Comparison of ENCODE assay signal across 20 cellular contexts in the genomic region with DNA sequence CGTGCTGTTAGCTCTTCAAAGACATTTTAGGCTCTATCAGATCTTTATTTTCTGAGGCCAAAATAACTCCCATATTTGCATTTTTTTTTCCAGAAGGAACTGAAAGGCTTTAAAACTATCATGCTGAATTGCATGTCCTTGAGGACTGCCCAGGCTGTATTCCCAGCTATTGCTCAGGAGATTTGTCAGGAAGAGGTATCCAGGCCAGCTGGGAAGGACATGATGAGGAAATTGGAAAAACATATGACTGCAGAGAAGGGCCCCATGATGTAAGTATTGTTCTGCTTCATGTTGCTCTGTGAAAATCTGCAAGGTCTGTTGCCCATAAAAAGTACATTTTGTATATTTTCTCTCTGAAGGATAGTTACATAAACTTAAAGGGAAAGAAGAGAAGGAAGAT. TPM values are rescaled to one million over a fixed set of nuclear protein-coding genes. Genes with fewer than 3 reads are reported as not detected.
DNase-seq lines count a peak whose midpoint lies in the region; ATAC-seq and TF ChIP-seq lines count a peak whose summit lies in the region.
"Had no signal": no experiment of that assay in that cellular context is flagged by ENCODE, and none has a peak within 500 bp of the region (broad histone marks: within the 10 kb centered on the region; RNA-seq: fewer than 3 reads in every experiment).

No MANE protein-coding gene starts in this region.

- H3K4me3 ChIP-seq in gastroesophageal sphincter (no peak overlapping the region), aorta (ENCODE audit: low read length in 2 of 2) (no peak overlapping the region), stomach (no peak overlapping the region)
- H3K4me3 ChIP-seq: BLaER1 treated with 17β-estradiol and CSF1 and Interleukin-3, amounts not matched to agents 10 nM and 100 nM; GM23248; tibial artery had no signal

- no peak overlapping the region for H3K4me3 Mint-ChIP-seq in activated naive CD4-positive, alpha-beta T cell treated with anti-CD3 and anti-CD28 coated beads, Interleukin-2, amount 50 U/mL, for 24 hours
- no peak overlapping the region for H3K4me3 Mint-ChIP-seq in activated naive CD4-positive, alpha-beta T cell treated with anti-CD3 and anti-CD28 coated beads for 36 hours
- no peak overlapping the region for H3K4me3 Mint-ChIP-seq in nephron
- H3K4me3 Mint-ChIP-seq in activated T-cell treated with anti-CD3 and anti-CD28 coated beads, Interleukin-2, amount 50 U/mL, for 4 hours, result no peak overlapping the region
- H3K4me3 Mint-ChIP-seq: activated B cell treated with CpG ODN at 0.5 μM for 24 hours; activated CD8-positive, alpha-beta T cell treated with anti-CD3 and anti-CD28 coated beads, Interleukin-2, amount 10 ng/mL, durations not matched to agents 7 days and 5 days; activated T-helper 1 cell treated with anti-CD3 and anti-CD28 coated beads, Interleukin-12 subunit alpha, Interleukin-12 subunit beta, Interleukin-2, Interleukin-4 antibody, amounts not matched to agents 30 ng/mL and 10 ng/mL and 1 ng/mL, durations not matched to agents 14 hours and 24 hours and 36 hours; immature natural killer cell had no signal

- TF ChIP-seq CTCF in gastroesophageal sphincter (IDR thresholded peaks at IDR 0.05) (no peak), nephron (IDR thresholded peaks at IDR 0.05; ENCODE audit: unreplicated experiment in 3 of 3) (no peak), stomach (IDR thresholded peaks at IDR 0.05) (no peak)

- H3K27me3 Mint-ChIP-seq in activated naive CD4-positive, alpha-beta T cell treated with anti-CD3 and anti-CD28 coated beads, Interleukin-2, amount 50 U/mL, for 24 hours, result no peaks in the 10 kb centered on the region
- no peaks in the 10 kb centered on the region for H3K27me3 Mint-ChIP-seq in activated naive CD4-positive, alpha-beta T cell treated with anti-CD3 and anti-CD28 coated beads for 36 hours (ENCODE audit: low read depth)
- H3K27me3 Mint-ChIP-seq in nephron (ENCODE audit: low read depth), result no peaks in the 10 kb centered on the region
- H3K27me3 Mint-ChIP-seq in activated T-cell treated with anti-CD3 and anti-CD28 coated beads, Interleukin-2, amount 50 U/mL, for 4 hours (ENCODE audit: low read depth), result no peaks in the 10 kb centered on the region
- H3K27me3 Mint-ChIP-seq: activated B cell treated with CpG ODN at 0.5 μM for 24 hours had no signal

- TF ChIP-seq EP300 in gastroesophageal sphincter (IDR thresholded peaks at IDR 0.05) (no peak), stomach (IDR thresholded peaks at IDR 0.05) (no peak)

- H3K27me3 ChIP-seq in gastroesophageal sphincter (no peaks in the 10 kb centered on the region), aorta (ENCODE audit: control insufficient read depth in 1 of 2, insufficient read depth in 2 of 2, low read length in 1 of 2) (no peaks in the 10 kb centered on the region), stomach (no peaks in the 10 kb centered on the region)
- H3K27me3 ChIP-seq: BLaER1 treated with 17β-estradiol and CSF1 and Interleukin-3, amounts not matched to agents 10 nM and 100 nM; tibial artery had no signal

- CTCF ChIA-PET in activated naive CD4-positive, alpha-beta T cell treated with anti-CD3 and anti-CD28 coated beads for 36 hours (lab: Charles Lee), result interaction anchor here (0.6 to 2.0 kb wide), 8 partner anchors 11 to 1324 kb away, joined by 3 to 9 read pairs (median 4); no protein-coding TSS in a partner anchor

- peak overlapping the region in 3 of 4 donors; percentile 48 to 65 (median 63) for H3K27ac ChIP-seq in gastroesophageal sphincter
- H3K27ac ChIP-seq in aorta (ENCODE audit: low read depth in 1 of 2, low read length in 2 of 2), result no peak overlapping the region
- peak overlapping the region in 1 of 5 donors; percentile 45 for H3K27ac ChIP-seq in stomach
- H3K27ac ChIP-seq: BLaER1 treated with 17β-estradiol and CSF1 and Interleukin-3, amounts not matched to agents 10 nM and 100 nM; GM23248; tibial artery had no signal

- no peaks in the 10 kb centered on the region for H3K9me3 ChIP-seq in gastroesophageal sphincter
- H3K9me3 ChIP-seq in aorta (ENCODE audit: control insufficient read depth, low read length), result no peaks in the 10 kb centered on the region
- H3K9me3 ChIP-seq in stomach, result no peaks in the 10 kb centered on the region
- H3K9me3 ChIP-seq: BLaER1 treated with 17β-estradiol and CSF1 and Interleukin-3, amounts not matched to agents 10 nM and 100 nM; tibial artery had no signal

- peaks cover 12% of the 10 kb centered on the region for H3K36me3 Mint-ChIP-seq in activated naive CD4-positive, alpha-beta T cell treated with anti-CD3 and anti-CD28 coated beads, Interleukin-2, amount 50 U/mL, for 24 hours
- peaks cover 75% of the 10 kb centered on the region for H3K36me3 Mint-ChIP-seq in activated naive CD4-positive, alpha-beta T cell treated with anti-CD3 and anti-CD28 coated beads for 36 hours (ENCODE audit: low read depth)
- peaks cover 34% of the 10 kb centered on the region for H3K36me3 Mint-ChIP-seq in nephron (ENCODE audit: low read depth)
- peaks cover 11% of the 10 kb centered on the region for H3K36me3 Mint-ChIP-seq in activated T-cell treated with anti-CD3 and anti-CD28 coated beads, Interleukin-2, amount 50 U/mL, for 4 hours (ENCODE audit: insufficient read depth)

- ATAC-seq in gastroesophageal sphincter (peak; percentile 82), aorta (ENCODE audit: low FRiP score) (peak; percentile 51), GM21390 (IDR thresholded peaks at IDR 0.05; ENCODE audit: unreplicated experiment) (no peak)
- no peak for ATAC-seq in activated T-cell treated with anti-CD3 and anti-CD28 coated beads, Interleukin-2, amount 50 U/mL, for 4 hours
- ATAC-seq: activated CD8-positive, alpha-beta T cell treated with anti-CD3 and anti-CD28 coated beads, Interleukin-2, amount 10 ng/mL, durations not matched to agents 7 days and 5 days had no signal

- H3K27ac Mint-ChIP-seq in activated naive CD4-positive, alpha-beta T cell treated with anti-CD3 and anti-CD28 coated beads, Interleukin-2, amount 50 U/mL, for 24 hours, result peak overlapping the region; percentile 26
- no peak overlapping the region for H3K27ac Mint-ChIP-seq in activated naive CD4-positive, alpha-beta T cell treated with anti-CD3 and anti-CD28 coated beads for 36 hours
- peak overlapping the region; percentile 23 to 73 (median 29) for H3K27ac Mint-ChIP-seq in nephron
- H3K27ac Mint-ChIP-seq: activated B cell treated with CpG ODN at 0.5 μM for 24 hours; activated CD8-positive, alpha-beta T cell treated with anti-CD3 and anti-CD28 coated beads, Interleukin-2, amount 10 ng/mL, durations not matched to agents 7 days and 5 days; activated T-helper 1 cell treated with anti-CD3 and anti-CD28 coated beads, Interleukin-12 subunit alpha, Interleukin-12 subunit beta, Interleukin-2, Interleukin-4 antibody, amounts not matched to agents 30 ng/mL and 10 ng/mL and 1 ng/mL, durations not matched to agents 14 hours and 24 hours and 36 hours; immature natural killer cell had no signal

- TF ChIP-seq POLR2A in gastroesophageal sphincter (IDR thresholded peaks at IDR 0.05) (no peak), stomach (IDR thresholded peaks at IDR 0.05) (no peak)

- H3K36me3 ChIP-seq in gastroesophageal sphincter (no peaks in the 10 kb centered on the region), aorta (ENCODE audit: control insufficient read depth in 1 of 2, insufficient read depth in 2 of 2, low read length in 1 of 2) (no peaks in the 10 kb centered on the region), stomach (no peaks in the 10 kb centered on the region)
- H3K36me3 ChIP-seq: tibial artery had no signal

- H3K9me3 Mint-ChIP-seq in activated naive CD4-positive, alpha-beta T cell treated with anti-CD3 and anti-CD28 coated beads, Interleukin-2, amount 50 U/mL, for 24 hours, result no peaks in the 10 kb centered on the region
- no peaks in the 10 kb centered on the region for H3K9me3 Mint-ChIP-seq in activated naive CD4-positive, alpha-beta T cell treated with anti-CD3 and anti-CD28 coated beads for 36 hours
- no peaks in the 10 kb centered on the region for H3K9me3 Mint-ChIP-seq in nephron
- no peaks in the 10 kb centered on the region for H3K9me3 Mint-ChIP-seq in activated T-cell treated with anti-CD3 and anti-CD28 coated beads, Interleukin-2, amount 50 U/mL, for 4 hours
- H3K9me3 Mint-ChIP-seq: activated B cell treated with CpG ODN at 0.5 μM for 24 hours; activated T-helper 1 cell treated with anti-CD3 and anti-CD28 coated beads, Interleukin-12 subunit alpha, Interleukin-12 subunit beta, Interleukin-2, Interleukin-4 antibody, amounts not matched to agents 30 ng/mL and 10 ng/mL and 1 ng/mL, durations not matched to agents 14 hours and 24 hours and 36 hours; immature natural killer cell had no signal

- WGBS in gastroesophageal sphincter (ENCODE audit: low coverage in 1 of 2), 2 donors, result 41 to 57% methylated on average over 1 of the region's 1 CpG
- 80 to 86% methylated on average over 1 of the region's 1 CpG for WGBS in aorta, 2 donors
- WGBS in stomach, 5 donors, result 85 to 98% (median 91%) methylated on average over 1 of the region's 1 CpG

- H3K4me1 ChIP-seq in gastroesophageal sphincter (peaks cover 0 to 23% (median 3%) of the 10 kb centered on the region in 3 donors), aorta (ENCODE audit: control insufficient read depth in 1 of 2, insufficient read depth in 2 of 2, low read length in 2 of 2) (no peaks in the 10 kb centered on the region), stomach (peaks cover 4 to 19% (median 9%) of the 10 kb centered on the region in 4 donors)

- peaks cover 19% of the 10 kb centered on the region for H3K4me1 Mint-ChIP-seq in activated naive CD4-positive, alpha-beta T cell treated with anti-CD3 and anti-CD28 coated beads, Interleukin-2, amount 50 U/mL, for 24 hours
- H3K4me1 Mint-ChIP-seq in activated naive CD4-positive, alpha-beta T cell treated with anti-CD3 and anti-CD28 coated beads for 36 hours (ENCODE audit: low read depth), result peaks cover 28% of the 10 kb centered on the region
- H3K4me1 Mint-ChIP-seq in nephron, result peaks cover 31% of the 10 kb centered on the region
- peaks cover 16% of the 10 kb centered on the region for H3K4me1 Mint-ChIP-seq in activated T-cell treated with anti-CD3 and anti-CD28 coated beads, Interleukin-2, amount 50 U/mL, for 4 hours (ENCODE audit: low read depth)

- no peak for DNase-seq in activated naive CD4-positive, alpha-beta T cell treated with anti-CD3 and anti-CD28 coated beads for 36 hours
- DNase-seq in aorta (no peak), stomach (no peak)
- DNase-seq in activated T-cell treated with anti-CD3 and anti-CD28 coated beads, Interleukin-2, amount 50 U/mL, for 4 hours, result no peak
- DNase-seq: 8988T; activated B cell treated with CpG ODN at 0.5 μM for 24 hours; activated CD8-positive, alpha-beta T cell treated with anti-CD3 and anti-CD28 coated beads, Interleukin-2, amount 10 ng/mL, durations not matched to agents 7 days and 5 days; amniotic stem cell; GM23248; immature natural killer cell; NCI-H446 treated with DMSO at 0.1 percent for 48 hours; SHP77; stimulated activated CD4-positive, alpha-beta T cell treated with anti-CD3 and anti-CD28 coated beads, Interleukin-2, amount 100 ng/mL, for 48 hours had no signal

- intact Hi-C loops in activated naive CD4-positive, alpha-beta T cell treated with anti-CD3 and anti-CD28 coated beads for 36 hours (cut with micrococcal nuclease), result no loop called here
- intact Hi-C loops in aorta (cut with DNase I), result loop anchor here in 1 of 2 donors (5.0 kb wide), 1 partner anchor 91 kb away; no protein-coding TSS in a partner anchor
- intact Hi-C loops in stomach (cut with DNase I; ENCODE audit: low total_unique reads), result loop anchor here (5.0 to 10.0 kb wide), 2 partner anchors 91 to 121 kb away; a partner anchor contains a TSS

RNA-seq across cellular contexts. Expression of a gene that starts 5.7 kb away (rescaled TPM):
- 10 to 100 TPM; 86.5 to 90.4 TPM for total RNA-seq in activated naive CD4-positive, alpha-beta T cell treated with anti-CD3 and anti-CD28 coated beads for 36 hours
- total RNA-seq in gastroesophageal sphincter, result 1 to 10 TPM in 2 of 4 donors, under 1 TPM in 1, not detected in 1; 0.54 to 2.2 (median 1.2) TPM
- total RNA-seq in aorta, result 1 to 10 TPM; 1.7 to 2.5 TPM
- polyA plus RNA-seq in aorta, result 1 to 10 TPM in 1 of 2 donors, under 1 TPM in 1; 0.38 to 1.6 TPM
- total RNA-seq in stomach, result 1 to 10 TPM in 4 of 5 donors, not detected in 1; 1.4 to 9.8 (median 4.5) TPM
- 1 to 10 TPM; 1.1 to 4.0 (median 3.1) TPM for polyA plus RNA-seq in stomach
- 10 to 100 TPM; 67.3 to 94.0 (median 83.6) TPM for total RNA-seq in activated T-cell treated with anti-CD3 and anti-CD28 coated beads, Interleukin-2, amount 50 U/mL, for 4 hours

RNA-seq across cellular contexts. Expression of a gene that starts 15.6 kb away (rescaled TPM):
- 10 to 100 TPM; 16.9 to 18.5 TPM for total RNA-seq in activated naive CD4-positive, alpha-beta T cell treated with anti-CD3 and anti-CD28 coated beads for 36 hours
- total RNA-seq in gastroesophageal sphincter (10 to 100 TPM; 18.5 to 41.8 (median 28.5) TPM), aorta (10 to 100 TPM; 52.7 to 88.3 TPM), stomach (10 to 100 TPM; 14.3 to 40.8 (median 24.6) TPM)
- polyA plus RNA-seq in aorta (10 to 100 TPM; 10.6 to 25.6 TPM), stomach (10 to 100 TPM; 11.2 to 20.0 (median 17.1) TPM)
- 10 to 100 TPM; 46.5 to 61.9 (median 48.7) TPM for total RNA-seq in activated T-cell treated with anti-CD3 and anti-CD28 coated beads, Interleukin-2, amount 50 U/mL, for 4 hours

Comparison
In these comparisons a context has a peak if more than half of its experiments do, and no peak if none do; other contexts are left out.
1. ATAC-seq: peak in gastroesophageal sphincter (single experiment) and aorta (single experiment); none in GM21390 (single experiment) and activated T-cell treated with anti-CD3 and anti-CD28 coated beads, Interleukin-2, amount 50 U/mL, for 4 hours (0 of 2).
2. H3K27ac ChIP-seq: peak in gastroesophageal sphincter (3 of 4); none in aorta (0 of 2).
3. RNA of a gene that starts 5.7 kb away (total RNA-seq): 86.5 to 90.4 TPM in activated naive CD4-positive, alpha-beta T cell treated with anti-CD3 and anti-CD28 coated beads for 36 hours and 67.3 to 94.0 TPM in activated T-cell treated with anti-CD3 and anti-CD28 coated beads, Interleukin-2, amount 50 U/mL, for 4 hours; 1.7 to 2.5 TPM in aorta, 1.4 to 9.8 TPM in stomach and 0.54 to 2.2 TPM in gastroesophageal sphincter; every median in the first group is over 4 times any median in the second.